Comparison of ENCODE assay signal across 14 cellular contexts in genomic region chr20:47243003-47243402, GRCh38.
"Had no signal": no experiment of that assay in that cellular context is flagged by ENCODE, and none has a peak within 500 bp of the region (broad histone marks: within the 10 kb centered on the region; RNA-seq: fewer than 3 reads in every experiment).

No MANE protein-coding gene starts in this region.

- ATAC-seq: psoas muscle had no signal

- DNase-seq: activated CD4-positive, alpha-beta T cell treated with anti-CD3 and anti-CD28 coated beads, Interleukin-2, amount 50 U/mL, for 4 hours; activated CD4-positive, CD25-positive, alpha-beta regulatory T cell treated with anti-CD3 and anti-CD28 coated beads, Interleukin-2, amount 50 U/mL, for 72 hours; activated naive CD4-positive, alpha-beta T cell treated with Interleukin-2 at 50 U/mL for 16 hours; anterior cingulate cortex; central memory CD4-positive, alpha-beta T cell; foreskin fibroblast; hippocampal formation; left cardiac atrium; mesendoderm; psoas muscle; stimulated activated CD4-positive, alpha-beta T cell treated with anti-CD3 and anti-CD28 coated beads, Interleukin-4, amount 100 ng/mL, for 1 hour; T1000; upper lobe of left lung had no signal

- H3K9me3 Mint-ChIP-seq: activated T-helper 2 cell treated with anti-CD3 and anti-CD28 coated beads, Interferon-gamma antibody, Interleukin-2, Interleukin-4, amounts not matched to agents 10 μg/mL and 5 μg/mL and 100 μg/mL, durations not matched to agents 14 hours and 24 hours and 36 hours had no signal
